1 cellular context compared by ENCODE assay signal in genomic region chr6:43623880-43624785, GRCh38.
TF ChIP-seq lines count a peak whose summit lies in the region.

No MANE protein-coding gene starts in this region.

TF ChIP-seq in SK-N-SH, 30 proteins besides CTCF, POLR2A, EP300 and RAD21:
- no peak for TF ChIP-seq SMC3 (IDR thresholded peaks at IDR 0.05; ENCODE audit: low read depth, low read length)
- TF ChIP-seq POLR2AphosphoS5 (IDR thresholded peaks at IDR 0.05; ENCODE audit: low read depth, low read length) = no peak; the same call in 1 of the 2 replicates
- TF ChIP-seq TEAD4 (IDR thresholded peaks at IDR 0.05; ENCODE audit: borderline replicate concordance, insufficient read depth) = no peak
- TF ChIP-seq FOXJ3 (CRISPR knock-in tag; IDR thresholded peaks at IDR 0.05) = no peak
- no peak for TF ChIP-seq PBX3 (IDR thresholded peaks at IDR 0.05)
- TF ChIP-seq USF1 (IDR thresholded peaks at IDR 0.05; ENCODE audit: borderline replicate concordance, low read depth) = no peak
- TF ChIP-seq REST (IDR thresholded peaks at IDR 0.05; ENCODE audit: low read depth, low read length) = no peak
- TF ChIP-seq TCF12 (IDR thresholded peaks at IDR 0.05) = no peak
- no peak for TF ChIP-seq NRF1 (IDR thresholded peaks at IDR 0.05; ENCODE audit: low read depth, low read length)
- TF ChIP-seq CHD2 (IDR thresholded peaks at IDR 0.05; ENCODE audit: low read length, partially characterized antibody) = no peak
- TF ChIP-seq MEF2A (IDR thresholded peaks at IDR 0.05; ENCODE audit: borderline replicate concordance, low read depth) = no peak
- no peak for TF ChIP-seq FOXM1 (IDR thresholded peaks at IDR 0.05; ENCODE audit: low read depth)
- no peak for TF ChIP-seq MXI1 (IDR thresholded peaks at IDR 0.05; ENCODE audit: low read depth, low read length)
- TF ChIP-seq EZH2phosphoT487 (IDR thresholded peaks at IDR 0.05; ENCODE audit: borderline replicate concordance, low read depth) = no peak
- TF ChIP-seq NFIC (IDR thresholded peaks at IDR 0.05; ENCODE audit: borderline replicate concordance) = no peak
- TF ChIP-seq IRF3 (IDR thresholded peaks at IDR 0.05; ENCODE audit: low read depth, low read length) = no peak
- no peak for TF ChIP-seq RFX5 (IDR thresholded peaks at IDR 0.05; ENCODE audit: low read length)
- TF ChIP-seq GATA2 (CRISPR knock-in tag; IDR thresholded peaks at IDR 0.05) = no peak
